Comparison of ENCODE assay signal across 8 cellular contexts in genomic region chr1:31936278-31936965, GRCh38. TPM values are rescaled to one million over a fixed set of nuclear protein-coding genes. Genes with fewer than 3 reads are reported as not detected.
DNase-seq lines count a peak whose midpoint lies in the region; ATAC-seq, FAIRE-seq and TF ChIP-seq lines count a peak whose summit lies in the region.

No MANE protein-coding gene starts in this region.

- ATAC-seq in GM19463 (IDR thresholded peaks at IDR 0.05; ENCODE audit: unreplicated experiment) (no peak), GM21737 (IDR thresholded peaks at IDR 0.05; ENCODE audit: unreplicated experiment) (no peak)
- no peak for ATAC-seq in activated CD4-positive, CD25-positive, alpha-beta regulatory T cell treated with anti-CD3 and anti-CD28 coated beads, Interleukin-2, amount 50 U/mL, for 24 hours

- DNase-seq in GM19239 (ENCODE audit: insufficient read length, low spot score) (no peak), RWPE1 (ENCODE audit: low spot score) (no peak), progenitor cell of endocrine pancreas (ENCODE audit: low spot score, unreplicated experiment) (no peak), dedifferentiated amniotic fluid mesenchymal stem cell (ENCODE audit: extremely low spot score) (no peak)

- FAIRE-seq in GM19239 (lab: Jason Lieb, UNC) = peak; percentile 63

- H3K27me3 Mint-ChIP-seq in progenitor cell of endocrine pancreas = no peaks in the 10 kb centered on the region

- H3K4me1 Mint-ChIP-seq in progenitor cell of endocrine pancreas (ENCODE audit: low read depth) = peaks cover 50% of the 10 kb centered on the region

- H3K27ac Mint-ChIP-seq in progenitor cell of endocrine pancreas = peak overlapping the region; percentile 96

- H3K27ac ChIP-seq in RWPE1 = peak overlapping the region; percentile 80
- peak overlapping the region; percentile 48 to 99 for H3K27ac ChIP-seq in esophagus (ENCODE audit: low read depth in 2 of 2, low read length in 1 of 2)

- H3K9me3 ChIP-seq in esophagus (ENCODE audit: control insufficient read depth in 2 of 2, insufficient read depth in 1 of 2, low read depth in 1 of 2, low read length in 1 of 2) = no peaks in the 10 kb centered on the region

- 56 to 63% methylated on average over 8 of the region's 8 CpGs for WGBS in esophagus, 2 donors

- TF ChIP-seq CTCF in RWPE1 (conservative IDR thresholded peaks at IDR 0.05; ENCODE audit: low read depth) = no peak
- no peak for TF ChIP-seq CTCF in progenitor cell of endocrine pancreas (IDR thresholded peaks at IDR 0.05; ENCODE audit: unreplicated experiment)

- POLR2A ChIA-PET in RWPE1 (lab: Yijun Ruan, JAX; ENCODE audit: low non-redundant PET) = no interaction called here

- H3K27me3 ChIP-seq in esophagus (ENCODE audit: control insufficient read depth in 1 of 2, insufficient read depth in 2 of 2, low read length in 2 of 2) = no peaks in the 10 kb centered on the region

- H3K36me3 Mint-ChIP-seq in progenitor cell of endocrine pancreas (ENCODE audit: insufficient read depth) = no peaks in the 10 kb centered on the region

- H3K36me3 ChIP-seq in esophagus (ENCODE audit: control insufficient read depth in 2 of 2, insufficient read depth in 2 of 2, low read length in 1 of 2) = no peaks in the 10 kb centered on the region

- no peaks in the 10 kb centered on the region for H3K9me3 Mint-ChIP-seq in progenitor cell of endocrine pancreas (ENCODE audit: low read depth)

- peaks cover 0 to 2% of the 10 kb centered on the region in 2 donors for H3K4me1 ChIP-seq in esophagus (ENCODE audit: control insufficient read depth in 2 of 2, insufficient read depth in 2 of 2, low read length in 1 of 2)

- CTCF ChIA-PET in RWPE1 (lab: Yijun Ruan, JAX) = interaction anchor here (0.5 kb wide), 1 partner anchor 28 kb away, joined by 3 read pairs; no protein-coding TSS in a partner anchor

- peak overlapping the region in 1 of 2 donors; percentile 81 for H3K4me3 ChIP-seq in esophagus (ENCODE audit: low read depth in 1 of 2, low read length in 2 of 2)

- peak overlapping the region; percentile 98 for H3K4me3 Mint-ChIP-seq in progenitor cell of endocrine pancreas (ENCODE audit: low read depth)

RNA-seq across cellular contexts. Expression of gene PTP4A2, which starts 1.7 kb away (rescaled TPM):
- 10 to 100 TPM; 40.6 to 45.5 TPM for polyA plus RNA-seq in esophagus
- total RNA-seq in progenitor cell of endocrine pancreas = 157 and 161 TPM in 2 replicates
